In the genomic region with DNA sequence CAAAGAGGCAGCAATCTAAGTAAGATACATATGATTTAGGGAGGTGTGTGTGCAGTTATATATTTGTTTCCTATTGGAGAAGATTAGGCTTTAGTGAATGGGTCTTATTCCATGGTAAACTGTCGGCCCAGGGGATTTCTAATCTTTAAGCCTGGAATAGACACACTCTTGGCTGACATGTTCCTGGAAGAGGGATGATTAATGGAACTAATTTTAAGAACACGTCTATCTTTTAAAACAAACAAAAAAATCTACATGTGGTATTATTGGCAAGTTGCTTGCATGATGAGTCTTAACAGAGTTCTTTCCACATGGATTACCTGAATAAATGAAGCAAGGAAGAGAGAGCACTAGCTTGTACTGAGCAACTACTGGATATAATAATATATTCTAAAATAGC, we compare ENCODE assay signal across 24 cellular contexts.
"Had no signal": no experiment of that assay in that cellular context is flagged by ENCODE, and none has a peak within 500 bp of the region (broad histone marks: within the 10 kb centered on the region; RNA-seq: fewer than 3 reads in every experiment).

No MANE protein-coding gene starts in this region.

- H3K4me3 Mint-ChIP-seq: activated T-helper 17 cell treated with anti-CD3 and anti-CD28 coated beads, Interleukin-2, amount 50 U/mL, for 72 hours; naive thymus-derived CD4-positive, alpha-beta T cell; neural crest cell; stimulated activated memory B cell treated with anti-CD40 and anti-IgM and Interleukin-4, amounts not matched to agents 10 μg/mL and 1 μg/mL and 100 μg/mL, for 72 hours; T-helper 2 cell treated with Interferon-gamma antibody and Interleukin-4, amounts not matched to agents 5 μg/mL and 100 μg/mL, for 36 hours had no signal

- ATAC-seq: activated naive CD4-positive, alpha-beta T cell treated with anti-CD3 and anti-CD28 coated beads, Interleukin-2, amount 50 U/mL, for 72 hours; activated T-helper 17 cell treated with anti-CD3 and anti-CD28 coated beads, Interleukin-2, amount 50 U/mL, for 72 hours; foreskin keratinocyte; left colon; lower lobe of right lung; naive thymus-derived CD4-positive, alpha-beta T cell; sciatic nerve; stimulated activated memory B cell treated with anti-CD40 and anti-IgM and Interleukin-4, amounts not matched to agents 10 μg/mL and 1 μg/mL and 100 μg/mL, for 72 hours had no signal

- H3K36me3 Mint-ChIP-seq: activated naive CD4-positive, alpha-beta T cell treated with anti-CD3 and anti-CD28 coated beads, Interleukin-2, amount 50 U/mL, for 72 hours; stimulated activated memory B cell treated with anti-CD40 and anti-IgM and Interleukin-4, amounts not matched to agents 10 μg/mL and 1 μg/mL and 100 μg/mL, for 72 hours had no signal

- H3K27ac Mint-ChIP-seq: activated naive CD4-positive, alpha-beta T cell treated with anti-CD3 and anti-CD28 coated beads, Interleukin-2, amount 50 U/mL, for 72 hours; naive thymus-derived CD4-positive, alpha-beta T cell; stimulated activated memory B cell treated with anti-CD40 and anti-IgM and Interleukin-4, amounts not matched to agents 10 μg/mL and 1 μg/mL and 100 μg/mL, for 72 hours; T-helper 2 cell treated with Interferon-gamma antibody and Interleukin-4, amounts not matched to agents 5 μg/mL and 100 μg/mL, for 36 hours had no signal

- H3K4me1 Mint-ChIP-seq: activated T-helper 17 cell treated with anti-CD3 and anti-CD28 coated beads, Interleukin-2, amount 50 U/mL, for 72 hours; neural crest cell; stimulated activated memory B cell treated with anti-CD40 and anti-IgM and Interleukin-4, amounts not matched to agents 10 μg/mL and 1 μg/mL and 100 μg/mL, for 72 hours had no signal

- H3K27ac ChIP-seq: epithelial cell of prostate, foreskin keratinocyte, lower lobe of right lung, testis, uterus, WERI-Rb-1 had no signal

- H3K27me3 ChIP-seq: foreskin keratinocyte, testis, uterus had no signal

- H3K36me3 ChIP-seq: lower lobe of right lung, uterus, WERI-Rb-1 had no signal

- H3K4me1 ChIP-seq: lower lobe of right lung, uterus had no signal

- H3K9me3 Mint-ChIP-seq: activated naive CD4-positive, alpha-beta T cell treated with anti-CD3 and anti-CD28 coated beads, Interleukin-2, amount 50 U/mL, for 72 hours; activated T-helper 17 cell treated with anti-CD3 and anti-CD28 coated beads, Interleukin-2, amount 50 U/mL, for 72 hours; neural crest cell; stimulated activated memory B cell treated with anti-CD40 and anti-IgM and Interleukin-4, amounts not matched to agents 10 μg/mL and 1 μg/mL and 100 μg/mL, for 72 hours; T-helper 2 cell treated with Interferon-gamma antibody and Interleukin-4, amounts not matched to agents 5 μg/mL and 100 μg/mL, for 36 hours had no signal

- H3K27me3 Mint-ChIP-seq: activated T-helper 17 cell treated with anti-CD3 and anti-CD28 coated beads, Interleukin-2, amount 50 U/mL, for 72 hours; naive thymus-derived CD4-positive, alpha-beta T cell; stimulated activated memory B cell treated with anti-CD40 and anti-IgM and Interleukin-4, amounts not matched to agents 10 μg/mL and 1 μg/mL and 100 μg/mL, for 72 hours had no signal

- H3K4me3 ChIP-seq: lower lobe of right lung, smooth muscle cell, testis, uterus had no signal

- DNase-seq: activated CD4-positive, alpha-beta T cell treated with anti-CD3 and anti-CD28 coated beads for 1 hour; activated CD4-positive, alpha-beta T cell treated with anti-CD3 and anti-CD28 coated beads, Interleukin-2, amount 50 U/mL, for 1 hour; activated T-cell treated with anti-CD3 and anti-CD28 coated beads, Interleukin-2, amount 50 U/mL, for 1 hour; aorta; cerebellar nuclear complex; foreskin keratinocyte; hypothalamus; left colon; lower lobe of right lung; naive thymus-derived CD4-positive, alpha-beta T cell; occipital lobe; stimulated activated CD4-positive, alpha-beta T cell treated with anti-CD3 and anti-CD28 coated beads, Interleukin-15, amount 100 ng/mL, for 24 hours; testis; trophoblast cell; uterus; WERI-Rb-1 had no signal

- H3K9me3 ChIP-seq: lower lobe of right lung, testis, uterus had no signal
